In the genomic region with DNA sequence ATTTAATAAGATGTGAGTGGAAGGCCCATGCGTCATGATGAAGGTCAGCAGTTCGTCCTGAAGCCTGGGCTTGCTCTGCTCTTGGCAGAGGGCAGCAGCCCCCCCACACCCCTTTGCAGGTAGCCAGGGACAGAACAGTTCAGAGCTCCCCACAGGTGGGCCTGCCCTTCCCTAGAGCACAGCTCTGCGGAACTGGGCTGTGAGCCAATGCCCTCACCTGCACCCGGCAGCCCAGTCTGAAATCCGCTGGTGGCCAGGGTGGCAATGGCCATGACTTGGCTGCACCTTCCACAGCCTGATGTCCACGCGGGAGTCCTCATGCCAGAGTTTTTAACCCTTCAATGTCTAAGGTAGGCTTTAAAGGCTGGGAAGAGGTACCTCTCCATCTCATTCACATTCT, we compare ENCODE assay signal across 17 cellular contexts.
"Had no signal": no experiment of that assay in that cellular context is flagged by ENCODE, and none has a peak within 500 bp of the region (broad histone marks: within the 10 kb centered on the region; RNA-seq: fewer than 3 reads in every experiment).

No MANE protein-coding gene starts in this region.

- H3K9me3 ChIP-seq: esophagus squamous epithelium, left ventricle myocardium inferior had no signal

- H3K27me3 ChIP-seq: esophagus squamous epithelium had no signal

- H3K36me3 ChIP-seq: esophagus squamous epithelium, left ventricle myocardium inferior had no signal

- H3K27ac ChIP-seq: esophagus squamous epithelium, left ventricle myocardium inferior had no signal

- H3K4me3 ChIP-seq: esophagus squamous epithelium, left ventricle myocardium inferior, skin epidermis had no signal

- DNase-seq: activated CD4-positive, alpha-beta T cell treated with anti-CD3 and anti-CD28 coated beads, Interleukin-2, amount 10 ng/mL, durations not matched to agents 24 days and 14 days; activated CD4-positive, CD25-positive, alpha-beta regulatory T cell; activated CD8-positive, alpha-beta memory T cell treated with anti-CD3 and anti-CD28 coated beads, Interleukin-2, amount 50 U/mL, for 4 hours; activated CD8-positive, alpha-beta T cell treated with anti-CD3 and anti-CD28 coated beads, Interleukin-2, amount 10 ng/mL, durations not matched to agents 7 days and 5 days; activated naive CD8-positive, alpha-beta T cell treated with anti-CD3 and anti-CD28 coated beads for 36 hours; activated T-cell treated with anti-CD3 and anti-CD28 coated beads, Interleukin-2, amount 50 U/mL, for 48 hours; amygdala; effector CD8-positive, alpha-beta T cell; esophagus squamous epithelium; hippocampal formation; kidney; left ventricle myocardium inferior; naive thymus-derived CD8-positive, alpha-beta T cell; stimulated activated CD4-positive, alpha-beta T cell treated with anti-CD3 and anti-CD28 coated beads, Interleukin-4, amount 100 ng/mL, for 24 hours; stimulated activated naive CD4-positive, alpha-beta T cell had no signal

- FAIRE-seq: endothelial cell of umbilical vein, kidney had no signal

- ATAC-seq: activated CD8-positive, alpha-beta T cell treated with anti-CD3 and anti-CD28 coated beads, Interleukin-2, amount 10 ng/mL, durations not matched to agents 7 days and 5 days; naive thymus-derived CD8-positive, alpha-beta T cell had no signal
